ENCODE assay signal across 12 cellular contexts in genomic region chr13:26996965-26997752, GRCh38.
DNase-seq lines count a peak whose midpoint lies in the region; ATAC-seq and TF ChIP-seq lines count a peak whose summit lies in the region.
"Had no signal": no experiment of that assay in that cellular context is flagged by ENCODE, and none has a peak within 500 bp of the region (broad histone marks: within the 10 kb centered on the region; RNA-seq: fewer than 3 reads in every experiment).

No MANE protein-coding gene starts in this region.

- TF ChIP-seq CTCF in GM12864 (IDR thresholded peaks at IDR 0.05; ENCODE audit: low read depth, low read length, missing control alignments), result no peak

- ATAC-seq in GM19395 (IDR thresholded peaks at IDR 0.05; ENCODE audit: unreplicated experiment) (peak; percentile 89), HG03097 (IDR thresholded peaks at IDR 0.05; ENCODE audit: low FRiP score, unreplicated experiment) (peak; percentile 90)
- peak; percentile 92 for ATAC-seq in activated T-helper 17 cell treated with anti-CD3 and anti-CD28 coated beads, Interleukin-2, amount 50 U/mL, for 72 hours (replicated peaks)
- ATAC-seq: gastrocnemius medialis had no signal

- DNase-seq in GM12864 (ENCODE audit: low read depth) (peak; percentile 47), superior temporal gyrus (ENCODE audit: extremely low spot score) (no peak), H4 (ENCODE audit: low spot score) (no peak), NCI-H2107 treated with DMSO at 0.1 percent for 48 hours (lab: John Stamatoyannopoulos, UW; ENCODE audit: unreplicated experiment) (no peak), HuH-7 (ENCODE audit: low spot score) (no peak)
- DNase-seq: DND-41, gastrocnemius medialis, testis had no signal

- H3K36me3 Mint-ChIP-seq in activated T-helper 17 cell treated with anti-CD3 and anti-CD28 coated beads, Interleukin-2, amount 50 U/mL, for 72 hours (ENCODE audit: low read depth), result no peaks in the 10 kb centered on the region

- no peak overlapping the region for H3K4me3 Mint-ChIP-seq in activated T-helper 17 cell treated with anti-CD3 and anti-CD28 coated beads, Interleukin-2, amount 50 U/mL, for 72 hours

- H3K9me3 Mint-ChIP-seq in activated T-helper 17 cell treated with anti-CD3 and anti-CD28 coated beads, Interleukin-2, amount 50 U/mL, for 72 hours, result no peaks in the 10 kb centered on the region

- H3K27ac Mint-ChIP-seq in activated T-helper 17 cell treated with anti-CD3 and anti-CD28 coated beads, Interleukin-2, amount 50 U/mL, for 72 hours, result peak overlapping the region; percentile 76

- no peak overlapping the region; the same call in 1 of the 2 replicates for H3K4me3 ChIP-seq in GM12864 (ENCODE audit: low read depth, low read length)
- H3K4me3 ChIP-seq: gastrocnemius medialis, SK-N-MC, testis had no signal

- peaks cover 24% of the 10 kb centered on the region for H3K27me3 Mint-ChIP-seq in activated T-helper 17 cell treated with anti-CD3 and anti-CD28 coated beads, Interleukin-2, amount 50 U/mL, for 72 hours

- no peaks in the 10 kb centered on the region for H3K4me1 Mint-ChIP-seq in activated T-helper 17 cell treated with anti-CD3 and anti-CD28 coated beads, Interleukin-2, amount 50 U/mL, for 72 hours
